Comparison of ENCODE assay signal across 2 cellular contexts in the genomic region with DNA sequence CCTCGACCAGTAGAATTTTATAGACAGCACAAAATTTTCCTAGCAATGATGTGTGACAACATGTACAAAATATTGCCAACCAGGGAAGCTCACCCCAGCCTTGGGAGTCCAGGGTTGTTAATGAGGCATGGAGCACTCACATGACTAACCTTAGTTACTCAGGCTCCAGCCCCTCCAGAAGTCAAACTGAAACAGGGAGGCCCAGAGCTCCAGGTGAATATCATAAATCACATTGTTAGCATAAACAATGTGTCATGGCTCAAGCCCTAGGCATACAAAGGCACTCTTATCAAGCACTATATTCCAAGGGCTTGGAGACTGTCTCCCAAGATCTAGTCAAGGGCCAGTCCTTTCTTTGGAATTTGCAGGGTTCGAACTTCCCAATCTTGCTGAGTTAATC.
A peak's percentile ranks its signal among the peaks of the same experiment; 100 is the strongest.
TF ChIP-seq lines count a peak whose summit lies in the region.

No MANE protein-coding gene starts in this region.

TF ChIP-seq in Ishikawa, 13 proteins besides CTCF, POLR2A, EP300 and RAD21 (continued from another document):
- TF ChIP-seq EGR1 (IDR thresholded peaks at IDR 0.05): no peak
- peak; percentile 61 for TF ChIP-seq TCF12 (IDR thresholded peaks at IDR 0.05; ENCODE audit: low read depth)
- no peak for TF ChIP-seq CREB1 (IDR thresholded peaks at IDR 0.05; ENCODE audit: low read depth)

TF ChIP-seq in GM12878, 131 proteins besides CTCF, POLR2A, EP300 and RAD21 (continued from another document):
- TF ChIP-seq, protein P1, sequence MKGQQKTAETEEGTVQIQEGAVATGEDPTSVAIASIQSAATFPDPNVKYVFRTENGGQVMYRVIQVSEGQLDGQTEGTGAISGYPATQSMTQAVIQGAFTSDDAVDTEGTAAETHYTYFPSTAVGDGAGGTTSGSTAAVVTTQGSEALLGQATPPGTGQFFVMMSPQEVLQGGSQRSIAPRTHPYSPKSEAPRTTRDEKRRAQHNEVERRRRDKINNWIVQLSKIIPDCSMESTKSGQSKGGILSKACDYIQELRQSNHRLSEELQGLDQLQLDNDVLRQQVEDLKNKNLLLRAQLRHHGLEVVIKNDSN (IDR thresholded peaks at IDR 0.05; ENCODE audit: borderline replicate concordance, extremely low read length, insufficient read depth, low read depth, low read length): no peak
- TF ChIP-seq NFXL1 (IDR thresholded peaks at IDR 0.05; ENCODE audit: borderline replicate concordance) (no peak), SMAD1 (IDR thresholded peaks at IDR 0.05; ENCODE audit: low read depth, partially characterized antibody) (no peak), FOXM1 (IDR thresholded peaks at IDR 0.05; ENCODE audit: low read depth, low read length) (0 out of 2 replicates have a peak, but pooled peaks have one; percentile 1), BHLHE40 (IDR thresholded peaks at IDR 0.05; ENCODE audit: borderline replicate concordance in 1 of 2, low read depth in 2 of 2, low read length in 1 of 2) (0 out of 4 replicates have a peak, but pooled peaks of 1 of the 2 experiments have one; percentile 20), SMAD5 (IDR thresholded peaks at IDR 0.05; ENCODE audit: low read depth) (no peak), EGR1 (IDR thresholded peaks at IDR 0.05; ENCODE audit: borderline replicate concordance in 1 of 2, low read depth in 2 of 2, low read length in 2 of 2) (no peak), ZSCAN29 (IDR thresholded peaks at IDR 0.05) (no peak), NRF1 (conservative IDR thresholded peaks at IDR 0.05; ENCODE audit: low read depth, low read length) (no peak), SREBF1 (IDR thresholded peaks at IDR 0.05; ENCODE audit: low read length) (no peak)
- TF ChIP-seq, protein P2, sequence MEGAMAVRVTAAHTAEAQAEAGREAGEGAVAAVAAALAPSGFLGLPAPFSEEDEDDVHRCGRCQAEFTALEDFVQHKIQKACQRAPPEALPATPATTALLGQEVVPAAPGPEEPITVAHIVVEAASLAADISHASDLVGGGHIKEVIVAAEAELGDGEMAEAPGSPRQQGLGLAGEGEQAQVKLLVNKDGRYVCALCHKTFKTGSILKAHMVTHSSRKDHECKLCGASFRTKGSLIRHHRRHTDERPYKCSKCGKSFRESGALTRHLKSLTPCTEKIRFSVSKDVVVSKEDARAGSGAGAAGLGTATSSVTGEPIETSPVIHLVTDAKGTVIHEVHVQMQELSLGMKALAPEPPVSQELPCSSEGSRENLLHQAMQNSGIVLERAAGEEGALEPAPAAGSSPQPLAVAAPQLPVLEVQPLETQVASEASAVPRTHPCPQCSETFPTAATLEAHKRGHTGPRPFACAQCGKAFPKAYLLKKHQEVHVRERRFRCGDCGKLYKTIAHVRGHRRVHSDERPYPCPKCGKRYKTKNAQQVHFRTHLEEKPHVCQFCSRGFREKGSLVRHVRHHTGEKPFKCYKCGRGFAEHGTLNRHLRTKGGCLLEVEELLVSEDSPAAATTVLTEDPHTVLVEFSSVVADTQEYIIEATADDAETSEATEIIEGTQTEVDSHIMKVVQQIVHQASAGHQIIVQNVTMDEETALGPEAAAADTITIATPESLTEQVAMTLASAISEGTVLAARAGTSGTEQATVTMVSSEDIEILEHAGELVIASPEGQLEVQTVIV (IDR thresholded peaks at IDR 0.05; ENCODE audit: borderline replicate concordance, partially characterized antibody): no peak
- TF ChIP-seq, protein P3, sequence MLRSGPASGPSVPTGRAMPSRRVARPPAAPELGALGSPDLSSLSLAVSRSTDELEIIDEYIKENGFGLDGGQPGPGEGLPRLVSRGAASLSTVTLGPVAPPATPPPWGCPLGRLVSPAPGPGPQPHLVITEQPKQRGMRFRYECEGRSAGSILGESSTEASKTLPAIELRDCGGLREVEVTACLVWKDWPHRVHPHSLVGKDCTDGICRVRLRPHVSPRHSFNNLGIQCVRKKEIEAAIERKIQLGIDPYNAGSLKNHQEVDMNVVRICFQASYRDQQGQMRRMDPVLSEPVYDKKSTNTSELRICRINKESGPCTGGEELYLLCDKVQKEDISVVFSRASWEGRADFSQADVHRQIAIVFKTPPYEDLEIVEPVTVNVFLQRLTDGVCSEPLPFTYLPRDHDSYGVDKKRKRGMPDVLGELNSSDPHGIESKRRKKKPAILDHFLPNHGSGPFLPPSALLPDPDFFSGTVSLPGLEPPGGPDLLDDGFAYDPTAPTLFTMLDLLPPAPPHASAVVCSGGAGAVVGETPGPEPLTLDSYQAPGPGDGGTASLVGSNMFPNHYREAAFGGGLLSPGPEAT (IDR thresholded peaks at IDR 0.05; ENCODE audit: low read depth): no peak
